ENCODE assay signal across 4 cellular contexts in the genomic region with DNA sequence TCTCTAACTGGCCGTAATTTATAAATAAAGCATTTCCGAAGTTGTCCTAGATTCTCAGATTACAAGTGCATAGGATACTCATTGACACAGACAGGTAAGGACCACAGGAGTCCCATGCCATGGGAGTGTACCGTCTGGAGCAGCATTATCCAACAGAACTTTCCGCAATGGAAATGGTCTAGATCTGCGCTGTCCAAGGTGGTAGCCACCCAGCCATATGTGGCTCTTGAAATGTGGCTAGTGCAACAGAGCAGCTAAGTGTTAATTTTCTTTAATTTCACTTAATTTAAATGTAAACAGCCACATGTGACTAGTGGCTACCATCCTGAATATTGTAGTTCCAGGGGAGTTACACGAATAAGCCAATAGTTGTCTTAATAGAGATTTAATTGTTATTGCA.
TF ChIP-seq lines count a peak whose summit lies in the region.

No MANE protein-coding gene starts in this region.

TF ChIP-seq in A549, 52 proteins besides CTCF, POLR2A, EP300 and RAD21:
- TF ChIP-seq, protein P1, sequence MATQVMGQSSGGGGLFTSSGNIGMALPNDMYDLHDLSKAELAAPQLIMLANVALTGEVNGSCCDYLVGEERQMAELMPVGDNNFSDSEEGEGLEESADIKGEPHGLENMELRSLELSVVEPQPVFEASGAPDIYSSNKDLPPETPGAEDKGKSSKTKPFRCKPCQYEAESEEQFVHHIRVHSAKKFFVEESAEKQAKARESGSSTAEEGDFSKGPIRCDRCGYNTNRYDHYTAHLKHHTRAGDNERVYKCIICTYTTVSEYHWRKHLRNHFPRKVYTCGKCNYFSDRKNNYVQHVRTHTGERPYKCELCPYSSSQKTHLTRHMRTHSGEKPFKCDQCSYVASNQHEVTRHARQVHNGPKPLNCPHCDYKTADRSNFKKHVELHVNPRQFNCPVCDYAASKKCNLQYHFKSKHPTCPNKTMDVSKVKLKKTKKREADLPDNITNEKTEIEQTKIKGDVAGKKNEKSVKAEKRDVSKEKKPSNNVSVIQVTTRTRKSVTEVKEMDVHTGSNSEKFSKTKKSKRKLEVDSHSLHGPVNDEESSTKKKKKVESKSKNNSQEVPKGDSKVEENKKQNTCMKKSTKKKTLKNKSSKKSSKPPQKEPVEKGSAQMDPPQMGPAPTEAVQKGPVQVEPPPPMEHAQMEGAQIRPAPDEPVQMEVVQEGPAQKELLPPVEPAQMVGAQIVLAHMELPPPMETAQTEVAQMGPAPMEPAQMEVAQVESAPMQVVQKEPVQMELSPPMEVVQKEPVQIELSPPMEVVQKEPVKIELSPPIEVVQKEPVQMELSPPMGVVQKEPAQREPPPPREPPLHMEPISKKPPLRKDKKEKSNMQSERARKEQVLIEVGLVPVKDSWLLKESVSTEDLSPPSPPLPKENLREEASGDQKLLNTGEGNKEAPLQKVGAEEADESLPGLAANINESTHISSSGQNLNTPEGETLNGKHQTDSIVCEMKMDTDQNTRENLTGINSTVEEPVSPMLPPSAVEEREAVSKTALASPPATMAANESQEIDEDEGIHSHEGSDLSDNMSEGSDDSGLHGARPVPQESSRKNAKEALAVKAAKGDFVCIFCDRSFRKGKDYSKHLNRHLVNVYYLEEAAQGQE (IDR thresholded peaks at IDR 0.05), result peak; percentile 54; the same call in 1 of the 2 replicates
- TF ChIP-seq EHMT2 (IDR thresholded peaks at IDR 0.05; ENCODE audit: low read depth), result no peak

TF ChIP-seq in GM23338, 12 proteins besides CTCF, POLR2A, EP300 and RAD21 (continued from another document and continues in another):
- TF ChIP-seq ZNF462 (CRISPR knock-in tag; IDR thresholded peaks at IDR 0.05) (no peak), CREB1 (CRISPR knock-in tag; IDR thresholded peaks at IDR 0.05; ENCODE audit: low read depth) (no peak), POLR2AphosphoS5 (IDR thresholded peaks at IDR 0.05; ENCODE audit: low read depth) (no peak)

TF ChIP-seq in Ishikawa, 13 proteins besides CTCF, POLR2A, EP300 and RAD21:
- TF ChIP-seq, protein P1 (IDR thresholded peaks at IDR 0.05; ENCODE audit: low read depth), result peak; percentile 80
- no peak for TF ChIP-seq TCF12 (IDR thresholded peaks at IDR 0.05; ENCODE audit: low read depth)

TF ChIP-seq in GM12878, 131 proteins besides CTCF, POLR2A, EP300 and RAD21 (continued from another document):
- TF ChIP-seq, protein P1 (IDR thresholded peaks at IDR 0.05; ENCODE audit: low read depth, low read length), result peak; percentile 24; the same call in 1 of the 2 replicates
- TF ChIP-seq NRF1 (conservative IDR thresholded peaks at IDR 0.05; ENCODE audit: low read depth, low read length) (no peak), NBN (IDR thresholded peaks at IDR 0.05) (no peak)
